ENCODE assay signal across 33 cellular contexts in the genomic region with DNA sequence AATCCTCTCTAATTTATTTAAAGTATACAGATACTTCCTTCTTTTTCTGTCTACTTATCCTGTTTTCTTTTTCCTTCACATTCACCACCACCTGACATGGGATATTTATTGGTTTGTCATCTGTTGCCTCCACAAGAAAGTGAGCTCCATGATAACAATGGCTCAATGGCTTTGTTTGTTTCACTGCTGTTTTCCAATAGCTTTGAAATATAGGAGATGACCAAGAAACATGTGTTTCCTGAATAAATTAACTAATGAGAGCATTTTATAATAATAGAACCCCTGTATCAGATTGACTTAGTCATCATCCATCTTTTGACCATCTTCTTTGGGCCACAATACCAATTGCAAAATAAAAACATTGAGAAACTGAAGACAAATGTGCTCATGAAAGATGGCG.
"Had no signal": no experiment of that assay in that cellular context is flagged by ENCODE, and none has a peak within 500 bp of the region (broad histone marks: within the 10 kb centered on the region; RNA-seq: fewer than 3 reads in every experiment).

No MANE protein-coding gene starts in this region.

- H3K36me3 Mint-ChIP-seq: activated CD4-positive, alpha-beta memory T cell treated with anti-CD3 and anti-CD28 coated beads for 36 hours; activated naive CD8-positive, alpha-beta T cell treated with anti-CD3 and anti-CD28 coated beads for 36 hours had no signal

- H3K4me1 Mint-ChIP-seq: activated B cell treated with CpG ODN at 0.5 μM for 24 hours had no signal

- ATAC-seq: activated CD8-positive, alpha-beta T cell treated with anti-CD3 and anti-CD28 coated beads for 36 hours; activated naive CD4-positive, alpha-beta T cell treated with anti-CD3 and anti-CD28 coated beads, Interleukin-2, amount 50 U/mL, for 72 hours; activated T-cell treated with anti-CD3 and anti-CD28 coated beads, Interleukin-2, amount 50 U/mL, for 4 hours; activated T-cell treated with anti-CD3 and anti-CD28 coated beads, Interleukin-2, amount 50 U/mL, for 72 hours; activated T-helper 17 cell treated with anti-CD3 and anti-CD28 coated beads, Interleukin-2, amount 50 U/mL, for 72 hours; body of pancreas had no signal

- DNase-seq: activated B cell treated with CpG ODN at 0.5 μM for 24 hours; activated CD4-positive, alpha-beta memory T cell treated with anti-CD3 and anti-CD28 coated beads for 36 hours; activated CD4-positive, alpha-beta T cell treated with anti-CD3 and anti-CD28 coated beads for 4 hours; activated CD4-positive, alpha-beta T cell treated with anti-CD3 and anti-CD28 coated beads, Interleukin-2, amount 10 ng/mL, durations not matched to agents 24 days and 14 days; activated CD4-positive, alpha-beta T cell treated with anti-CD3 and anti-CD28 coated beads, Interleukin-2, amount 50 U/mL, for 1 hour; activated CD4-positive, alpha-beta T cell treated with anti-CD3 and anti-CD28 coated beads, Interleukin-2, amount 50 U/mL, for 4 hours; activated CD4-positive, CD25-positive, alpha-beta regulatory T cell treated with anti-CD3 and anti-CD28 coated beads, Interleukin-2, amount 50 U/mL, for 72 hours; activated CD8-positive, alpha-beta memory T cell treated with anti-CD3 and anti-CD28 coated beads, Interleukin-2, amount 50 U/mL, for 4 hours; activated CD8-positive, alpha-beta T cell treated with anti-CD3 and anti-CD28 coated beads for 36 hours; activated effector memory CD4-positive, alpha-beta T cell treated with anti-CD3 and anti-CD28 coated beads, Interleukin-2, amount 50 U/mL, for 16 hours; activated gamma-delta T cell treated with Interleukin-2 at 50 U/mL for 16 hours; activated naive CD4-positive, alpha-beta T cell; activated naive CD4-positive, alpha-beta T cell treated with anti-CD3 and anti-CD28 coated beads for 36 hours; activated naive CD4-positive, alpha-beta T cell treated with anti-CD3 and anti-CD28 coated beads, Interleukin-2, amount 50 U/mL, for 16 hours; activated naive CD8-positive, alpha-beta T cell treated with anti-CD3 and anti-CD28 coated beads for 36 hours; activated T-cell treated with anti-CD3 and anti-CD28 coated beads for 4 hours; activated T-cell treated with anti-CD3 and anti-CD28 coated beads, Interleukin-2, amount 50 U/mL, for 1 hour; activated T-cell treated with anti-CD3 and anti-CD28 coated beads, Interleukin-2, amount 50 U/mL, for 4 hours; activated T-cell treated with anti-CD3 and anti-CD28 coated beads, Interleukin-2, amount 50 U/mL, for 72 hours; adrenal gland; amniotic stem cell; aorta; body of pancreas; brain microvascular endothelial cell; central memory CD4-positive, alpha-beta T cell; T-helper 1 cell; T-helper 2 cell; T-helper 9 cell had no signal

- H3K27me3 Mint-ChIP-seq: activated CD4-positive, alpha-beta T cell treated with anti-CD3 and anti-CD28 coated beads, Interleukin-2, amount 10 ng/mL, durations not matched to agents 24 days and 14 days had no signal

- H3K4me3 Mint-ChIP-seq: activated B cell treated with CpG ODN at 0.5 μM for 24 hours; activated CD4-positive, alpha-beta memory T cell treated with anti-CD3 and anti-CD28 coated beads for 36 hours; activated CD4-positive, alpha-beta T cell treated with anti-CD3 and anti-CD28 coated beads, Interleukin-2, amount 10 ng/mL, durations not matched to agents 24 days and 14 days; activated CD8-positive, alpha-beta T cell treated with anti-CD3 and anti-CD28 coated beads for 36 hours; activated naive CD4-positive, alpha-beta T cell treated with anti-CD3 and anti-CD28 coated beads for 36 hours; activated naive CD8-positive, alpha-beta T cell treated with anti-CD3 and anti-CD28 coated beads for 36 hours; activated T-cell treated with anti-CD3 and anti-CD28 coated beads, Interleukin-2, amount 50 U/mL, for 4 hours; activated T-cell treated with anti-CD3 and anti-CD28 coated beads, Interleukin-2, amount 50 U/mL, for 72 hours; activated T-helper 1 cell treated with anti-CD3 and anti-CD28 coated beads, Interleukin-12 subunit alpha, Interleukin-12 subunit beta, Interleukin-2, Interleukin-4 antibody, amounts not matched to agents 30 ng/mL and 10 ng/mL and 1 ng/mL, durations not matched to agents 14 hours and 24 hours and 36 hours; activated T-helper 17 cell treated with anti-CD3 and anti-CD28 coated beads, Interleukin-2, amount 50 U/mL, for 72 hours; T-helper 1 cell treated with Interleukin-12 subunit alpha and Interleukin-12 subunit beta and Interleukin-4 antibody, amounts not matched to agents 30 μg/mL and 1 μg/mL, for 36 hours; T-helper 2 cell treated with Interferon-gamma antibody and Interleukin-4, amounts not matched to agents 5 μg/mL and 100 μg/mL, for 36 hours had no signal

- H3K27ac Mint-ChIP-seq: activated B cell treated with CpG ODN at 0.5 μM for 24 hours; activated CD4-positive, alpha-beta memory T cell treated with anti-CD3 and anti-CD28 coated beads for 36 hours; activated CD4-positive, alpha-beta T cell treated with anti-CD3 and anti-CD28 coated beads, Interleukin-2, amount 10 ng/mL, durations not matched to agents 24 days and 14 days; activated CD8-positive, alpha-beta T cell treated with anti-CD3 and anti-CD28 coated beads for 36 hours; activated naive CD4-positive, alpha-beta T cell treated with anti-CD3 and anti-CD28 coated beads for 36 hours; activated naive CD4-positive, alpha-beta T cell treated with anti-CD3 and anti-CD28 coated beads, Interleukin-2, amount 50 U/mL, for 72 hours; activated naive CD8-positive, alpha-beta T cell treated with anti-CD3 and anti-CD28 coated beads for 36 hours; activated T-cell treated with anti-CD3 and anti-CD28 coated beads, Interleukin-2, amount 50 U/mL, for 72 hours; activated T-helper 1 cell treated with anti-CD3 and anti-CD28 coated beads, Interleukin-12 subunit alpha, Interleukin-12 subunit beta, Interleukin-2, Interleukin-4 antibody, amounts not matched to agents 30 ng/mL and 10 ng/mL and 1 ng/mL, durations not matched to agents 14 hours and 24 hours and 36 hours; activated T-helper 17 cell treated with anti-CD3 and anti-CD28 coated beads, Interleukin-2, amount 50 U/mL, for 72 hours; T-helper 1 cell treated with Interleukin-12 subunit alpha and Interleukin-12 subunit beta and Interleukin-4 antibody, amounts not matched to agents 30 μg/mL and 1 μg/mL, for 36 hours; T-helper 2 cell treated with Interferon-gamma antibody and Interleukin-4, amounts not matched to agents 5 μg/mL and 100 μg/mL, for 36 hours had no signal

- H3K9me3 Mint-ChIP-seq: activated B cell treated with CpG ODN at 0.5 μM for 24 hours; activated CD4-positive, alpha-beta T cell treated with anti-CD3 and anti-CD28 coated beads, Interleukin-2, amount 10 ng/mL, durations not matched to agents 24 days and 14 days; activated T-helper 17 cell treated with anti-CD3 and anti-CD28 coated beads, Interleukin-2, amount 50 U/mL, for 72 hours; T-helper 1 cell treated with Interleukin-12 subunit alpha and Interleukin-12 subunit beta and Interleukin-4 antibody, amounts not matched to agents 30 μg/mL and 1 μg/mL, for 36 hours; T-helper 2 cell treated with Interferon-gamma antibody and Interleukin-4, amounts not matched to agents 5 μg/mL and 100 μg/mL, for 36 hours had no signal
